35 cellular contexts compared by ENCODE assay signal in the genomic region with DNA sequence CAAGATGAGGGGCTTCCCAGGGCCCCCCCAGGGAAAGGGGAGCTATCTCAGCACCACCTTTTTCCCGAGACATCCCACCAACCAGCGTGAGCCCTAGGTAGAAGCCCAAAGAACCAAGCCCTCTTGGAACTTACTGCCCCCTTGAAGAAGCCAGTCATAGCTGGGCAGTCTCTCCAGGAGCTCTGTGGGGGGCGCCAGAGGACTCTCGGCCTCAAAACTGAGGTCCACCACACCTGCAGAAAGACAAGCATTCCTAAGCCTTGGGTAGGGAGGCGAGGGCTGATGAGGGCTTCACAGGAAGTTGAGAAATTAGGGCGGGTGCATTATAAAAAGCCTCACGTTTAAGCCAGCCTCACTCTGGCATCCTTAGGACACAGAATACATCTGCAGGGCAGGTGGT. TPM values are rescaled to one million over a fixed set of nuclear protein-coding genes. Genes with fewer than 3 reads are reported as not detected.
DNase-seq lines count a peak whose midpoint lies in the region; ATAC-seq and TF ChIP-seq lines count a peak whose summit lies in the region.
"Had no signal": no experiment of that assay in that cellular context is flagged by ENCODE, and none has a peak within 500 bp of the region (broad histone marks: within the 10 kb centered on the region; RNA-seq: fewer than 3 reads in every experiment).

No MANE protein-coding gene starts in this region.

- no peak overlapping the region for H3K4me3 Mint-ChIP-seq in Caco-2 (ENCODE audit: unreplicated experiment)
- H3K4me3 Mint-ChIP-seq: activated CD4-positive, alpha-beta memory T cell treated with anti-CD3 and anti-CD28 coated beads, Interleukin-2, amount 10 ng/mL, durations not matched to agents 7 days and 5 days; activated T-helper 17 cell treated with anti-CD3 and anti-CD28 coated beads, Interleukin-2, amount 50 U/mL, for 72 hours; CD8-positive, alpha-beta T cell; dendritic cell treated with granulocyte-macrophage colony-stimulating factor and Interleukin-4, amounts not matched to agents 40 ng/mL and 50 ng/mL, for 4 days; naive thymus-derived CD8-positive, alpha-beta T cell; stimulated activated naive CD8-positive, alpha-beta T cell treated with anti-CD3 and anti-CD28 coated beads, Interleukin-15, amount 100 ng/mL, for 72 hours had no signal

- no peak overlapping the region for H3K27ac Mint-ChIP-seq in Caco-2 (ENCODE audit: unreplicated experiment)
- H3K27ac Mint-ChIP-seq: activated CD4-positive, alpha-beta memory T cell treated with anti-CD3 and anti-CD28 coated beads, Interleukin-2, amount 10 ng/mL, durations not matched to agents 7 days and 5 days; activated naive CD4-positive, alpha-beta T cell treated with anti-CD3 and anti-CD28 coated beads, Interleukin-2, amount 50 U/mL, for 72 hours; activated T-helper 17 cell treated with anti-CD3 and anti-CD28 coated beads, Interleukin-2, amount 50 U/mL, for 72 hours; CD8-positive, alpha-beta T cell; dendritic cell treated with granulocyte-macrophage colony-stimulating factor and Interleukin-4, amounts not matched to agents 40 ng/mL and 50 ng/mL, for 4 days; naive thymus-derived CD8-positive, alpha-beta T cell; stimulated activated naive CD8-positive, alpha-beta T cell treated with anti-CD3 and anti-CD28 coated beads, Interleukin-15, amount 100 ng/mL, for 72 hours had no signal

- peaks cover 10% of the 10 kb centered on the region for H3K9me3 Mint-ChIP-seq in Caco-2 (ENCODE audit: unreplicated experiment)
- H3K9me3 Mint-ChIP-seq: activated CD4-positive, alpha-beta memory T cell treated with anti-CD3 and anti-CD28 coated beads, Interleukin-2, amount 10 ng/mL, durations not matched to agents 7 days and 5 days; activated T-helper 17 cell treated with anti-CD3 and anti-CD28 coated beads, Interleukin-2, amount 50 U/mL, for 72 hours; dendritic cell treated with granulocyte-macrophage colony-stimulating factor and Interleukin-4, amounts not matched to agents 40 ng/mL and 50 ng/mL, for 4 days had no signal

- CTCF ChIA-PET in Caco-2 (lab: Charles Lee): no interaction called here

- peak; percentile 42 for DNase-seq in HuH-7 (ENCODE audit: low spot score)
- peak; percentile 16 for DNase-seq in SW480 (ENCODE audit: low spot score)
- peak; percentile 43 for DNase-seq in iPS-NIHi7 (ENCODE audit: extremely low spot score)
- DNase-seq in left lobe of liver (ENCODE audit: low spot score): no peak
- no peak for DNase-seq in Caco-2
- DNase-seq in NOMO-1 treated with dmso at 0.1 percent for 144 hours (lab: John Stamatoyannopoulos, UW; ENCODE audit: unreplicated experiment): no peak
- DNase-seq in H4 (ENCODE audit: low spot score): no peak
- DNase-seq: activated CD4-positive, alpha-beta memory T cell treated with anti-CD3 and anti-CD28 coated beads, Interleukin-2, amount 10 ng/mL, durations not matched to agents 7 days and 5 days; activated CD4-positive, CD25-positive, alpha-beta regulatory T cell treated with anti-CD3 and anti-CD28 coated beads, Interleukin-2, amount 50 U/mL, for 72 hours; AML-193; aorta; CD8-positive, alpha-beta T cell; esophagus squamous epithelium; foreskin melanocyte; Karpas-422; left ventricle myocardium superior; midbrain; naive thymus-derived CD8-positive, alpha-beta T cell; NCI-H1092 treated with DMSO at 0.1 percent for 48 hours; NCI-H187; NCI-H526 treated with DMSO at 0.1 percent for 48 hours; occipital lobe; stimulated activated CD4-positive, alpha-beta T cell treated with anti-CD3 and anti-CD28 coated beads, Interleukin-1b, Interleukin-23, amount 100 ng/mL, for 48 hours; stimulated activated CD8-positive, alpha-beta memory T cell treated with anti-CD3 and anti-CD28 coated beads, Interleukin-4, amount 100 ng/mL, for 48 hours; stimulated activated naive CD8-positive, alpha-beta T cell treated with anti-CD3 and anti-CD28 coated beads, Interleukin-15, amount 100 ng/mL, for 72 hours; thyroid gland had no signal

- H3K9me3 ChIP-seq in DOHH2 (ENCODE audit: control insufficient read depth, insufficient read depth, low read length) (no peaks in the 10 kb centered on the region), Caco-2 (peaks cover 3% of the 10 kb centered on the region; the same call in 1 of the 2 replicates)
- H3K9me3 ChIP-seq: A549, esophagus squamous epithelium, thyroid gland, vagina had no signal

- no peaks in the 10 kb centered on the region for H3F3A ChIP-seq in DOHH2 (ENCODE audit: control insufficient read depth, insufficient read depth)

- no peaks in the 10 kb centered on the region for H3K36me3 ChIP-seq in DOHH2 (ENCODE audit: control insufficient read depth, low read length)
- no peaks in the 10 kb centered on the region; the same call in 1 of the 2 replicates for H3K36me3 ChIP-seq in Caco-2 (ENCODE audit: control insufficient read depth, insufficient read depth, low read length)
- H3K36me3 ChIP-seq: cardiac muscle cell, esophagus squamous epithelium, thyroid gland, vagina had no signal

- TF ChIP-seq CTCF in DOHH2 (IDR thresholded peaks at IDR 0.05; ENCODE audit: low read depth, low read length, poor library complexity, severe bottlenecking): peak; percentile 44
- TF ChIP-seq CTCF in Caco-2 (IDR thresholded peaks at IDR 0.05; ENCODE audit: insufficient read depth in 1 of 2, low read depth in 1 of 2, low read length in 1 of 2, severe bottlenecking in 1 of 2, unreplicated experiment in 1 of 2): peak in 1 of 2 experiments; percentile 21

- no peak for ATAC-seq in left lobe of liver
- ATAC-seq: A549; activated naive CD4-positive, alpha-beta T cell treated with anti-CD3 and anti-CD28 coated beads, Interleukin-2, amount 50 U/mL, for 72 hours; activated T-helper 17 cell treated with anti-CD3 and anti-CD28 coated beads, Interleukin-2, amount 50 U/mL, for 72 hours; CD8-positive, alpha-beta T cell; left ventricle myocardium superior; naive thymus-derived CD8-positive, alpha-beta T cell; stimulated activated naive CD8-positive, alpha-beta T cell treated with anti-CD3 and anti-CD28 coated beads, Interleukin-15, amount 100 ng/mL, for 72 hours had no signal

- no peaks in the 10 kb centered on the region for H3K4me1 Mint-ChIP-seq in Caco-2 (ENCODE audit: low read depth, unreplicated experiment)
- H3K4me1 Mint-ChIP-seq: activated CD4-positive, alpha-beta memory T cell treated with anti-CD3 and anti-CD28 coated beads, Interleukin-2, amount 10 ng/mL, durations not matched to agents 7 days and 5 days; activated T-helper 17 cell treated with anti-CD3 and anti-CD28 coated beads, Interleukin-2, amount 50 U/mL, for 72 hours; naive thymus-derived CD8-positive, alpha-beta T cell; stimulated activated naive CD8-positive, alpha-beta T cell treated with anti-CD3 and anti-CD28 coated beads, Interleukin-15, amount 100 ng/mL, for 72 hours had no signal

- no peak overlapping the region for H3K4me2 ChIP-seq in DOHH2 (ENCODE audit: low read length)
- H3K4me2 ChIP-seq: A549 had no signal

- no peak overlapping the region for H3K27ac ChIP-seq in DOHH2 (ENCODE audit: low read depth, low read length)
- H3K27ac ChIP-seq: A549, cardiac muscle cell, esophagus squamous epithelium, RWPE1, skin epidermis, thyroid gland, vagina had no signal

- no peaks in the 10 kb centered on the region for H3K27me3 Mint-ChIP-seq in Caco-2 (ENCODE audit: insufficient read depth, unreplicated experiment)

- no peaks in the 10 kb centered on the region for H3K4me1 ChIP-seq in DOHH2 (ENCODE audit: control insufficient read depth, low read length)
- H3K4me1 ChIP-seq in Caco-2: peaks cover 24% of the 10 kb centered on the region
- H3K4me1 ChIP-seq: thyroid gland, vagina had no signal

- H3K9me2 ChIP-seq in DOHH2 (replicated peaks; ENCODE audit: control insufficient read depth, low read length): no peaks in the 10 kb centered on the region

- 0 out of 2 replicates have a peak, but pooled peaks cover 3% of the 10 kb centered on the region for H3K27me3 ChIP-seq in DOHH2 (ENCODE audit: control insufficient read depth, low read length)
- H3K27me3 ChIP-seq in Caco-2 (replicated peaks; ENCODE audit: control insufficient read depth, insufficient read depth, low read length): no peaks in the 10 kb centered on the region
- H3K27me3 ChIP-seq: cardiac muscle cell, esophagus squamous epithelium, thyroid gland, vagina had no signal

- intact Hi-C loops in Caco-2 (cut with micrococcal nuclease; ENCODE audit: unreplicated experiment): no loop called here

- BruUV-seq in Caco-2 (replicated peaks; lab: Mats Ljungman, UMichigan): no TSS peak

- no peaks in the 10 kb centered on the region for H3K79me2 ChIP-seq in DOHH2 (ENCODE audit: control insufficient read depth, low read length)

- H3K4me3 ChIP-seq in DOHH2 (ENCODE audit: low read length) (no peak overlapping the region), Caco-2 (ENCODE audit: low read depth, low read length) (no peak overlapping the region)
- H3K4me3 ChIP-seq: A549, cardiac muscle cell, esophagus squamous epithelium, skin epidermis, thyroid gland, vagina had no signal

- no peaks in the 10 kb centered on the region for H3K36me3 Mint-ChIP-seq in Caco-2 (ENCODE audit: insufficient read depth, unreplicated experiment)
- H3K36me3 Mint-ChIP-seq: activated naive CD4-positive, alpha-beta T cell treated with anti-CD3 and anti-CD28 coated beads, Interleukin-2, amount 50 U/mL, for 72 hours; CD8-positive, alpha-beta T cell had no signal

- POLR2A ChIA-PET in Caco-2 (lab: Charles Lee): no interaction called here

- no peaks in the 10 kb centered on the region for H4K20me1 ChIP-seq in DOHH2 (ENCODE audit: control insufficient read depth, insufficient read depth, low read depth, low read length)

RNA-seq across cellular contexts. Expression of gene SSUH2, which starts 9.0 kb away (rescaled TPM):
- total RNA-seq in left lobe of liver (not detected), Caco-2 (2022) (7.6 and 9.4 TPM in 2 replicates)
- total RNA-seq in H4 (2014; rRNA removed; shearing (Covaris generic)): 0.06 TPM in 1 of 2 replicates, not detected in the other
- total RNA-seq: activated CD4-positive, alpha-beta memory T cell treated with anti-CD3 and anti-CD28 coated beads, Interleukin-2, amount 10 ng/mL, durations not matched to agents 7 days and 5 days; CD8-positive, alpha-beta T cell; naive thymus-derived CD8-positive, alpha-beta T cell; vagina had no signal

Comparison
In these comparisons a context has a peak if more than half of its experiments do, and no peak if none do; other contexts are left out.
1. DNase-seq: peak in HuH-7 (single experiment), SW480 (single experiment) and iPS-NIHi7 (single experiment); none in left lobe of liver (single experiment), Caco-2 (0 of 2), NOMO-1 treated with dmso at 0.1 percent for 144 hours (single experiment) and H4 (single experiment).